Comparison of ENCODE assay signal across 8 cellular contexts in the genomic region with DNA sequence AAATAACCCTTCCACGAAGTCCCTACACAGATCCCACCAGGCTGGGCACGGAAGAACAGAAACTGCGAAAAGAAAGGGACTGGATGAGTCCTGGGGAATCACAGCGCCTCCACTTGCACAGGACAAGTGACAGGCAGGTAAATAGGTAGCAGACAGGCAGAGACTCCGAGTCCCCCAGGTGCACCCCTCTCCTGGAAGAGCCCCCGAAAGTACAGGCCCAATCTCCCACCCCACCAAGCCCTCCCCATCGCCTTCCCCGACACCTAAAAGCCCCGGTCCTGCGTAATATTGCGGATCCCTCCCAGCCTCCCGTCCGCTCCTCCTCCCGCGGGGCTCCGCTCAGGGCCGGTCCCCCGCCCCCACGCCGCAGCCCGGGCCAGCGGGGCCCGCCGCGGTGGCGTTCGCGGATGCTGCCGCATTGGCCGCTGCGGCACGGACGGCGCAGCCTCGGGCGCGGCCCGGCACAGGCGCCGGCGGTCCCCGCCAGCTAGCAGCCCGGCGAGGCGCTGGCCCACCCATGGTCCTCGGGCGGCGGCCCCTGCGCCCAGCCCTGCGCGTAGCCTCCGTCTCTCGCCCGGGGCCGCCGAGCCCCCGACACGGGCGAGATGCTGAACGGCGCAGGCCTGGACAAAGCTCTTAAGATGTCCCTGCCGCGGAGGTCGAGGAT. TPM values are rescaled to one million over a fixed set of nuclear protein-coding genes. Genes with fewer than 3 reads are reported as not detected.
DNase-seq lines count a peak whose midpoint lies in the region; ATAC-seq, FAIRE-seq and TF ChIP-seq lines count a peak whose summit lies in the region.

TSS of gene ATP8A2 (plus strand) at position 367 of the 667 bp plus-strand sequence. CDS start at position 606, 239 bp downstream.

- H3K4me3 ChIP-seq in breast epithelium = peak within 1 kb of the TSS; percentile 12 to 59 (median 45)
- H3K4me3 ChIP-seq in adrenal gland = peak within 1 kb of the TSS in 2 of 4 donors; percentile 26 to 68
- H3K4me3 ChIP-seq in upper lobe of left lung = peak within 1 kb of the TSS in 3 of 4 donors; percentile 31 to 44 (median 34)
- peak within 1 kb of the TSS in 1 of 2 donors; percentile 45 for H3K4me3 ChIP-seq in small intestine (ENCODE audit: low read depth in 1 of 2, low read length in 2 of 2)

- H3K27me3 ChIP-seq in breast epithelium (peaks cover 0 to 48% of the 10 kb centered on the region in 2 donors), adrenal gland (peaks cover 7% of the 10 kb centered on the region), layer of hippocampus (ENCODE audit: control insufficient read depth, insufficient read depth, low read length) (peaks cover 4% of the 10 kb centered on the region), upper lobe of left lung (peaks cover 0 to 23% (median 13%) of the 10 kb centered on the region in 4 donors), small intestine (ENCODE audit: control insufficient read depth in 2 of 2, insufficient read depth in 2 of 2, low read length in 2 of 2) (peaks cover 9 to 17% of the 10 kb centered on the region in 2 donors)

- H3K4me1 ChIP-seq in breast epithelium (no peaks in the 10 kb centered on the region), adrenal gland (replicated peaks in 1 of 2) (peaks cover 0 to 7% of the 10 kb centered on the region in 2 donors), upper lobe of left lung (peaks cover 0 to 15% (median 10%) of the 10 kb centered on the region in 4 donors), small intestine (ENCODE audit: control insufficient read depth in 2 of 2, insufficient read depth in 1 of 2, low read depth in 1 of 2, low read length in 1 of 2) (no peaks in the 10 kb centered on the region)

- BruUV-seq in MCF 10A (replicated peaks; lab: Mats Ljungman, UMichigan) = no TSS peak

- H3K36me3 Mint-ChIP-seq in MCF 10A (ENCODE audit: insufficient read depth, unreplicated experiment) = no peaks in the 10 kb centered on the region

- no peaks in the 10 kb centered on the region for H3K9me3 Mint-ChIP-seq in MCF 10A (ENCODE audit: unreplicated experiment)

- FAIRE-seq in small intestine (lab: Jason Lieb, UNC) = no peak

- TF ChIP-seq CTCF in breast epithelium (IDR thresholded peaks at IDR 0.05) = no peak
- no peak for TF ChIP-seq CTCF in MCF 10A (IDR thresholded peaks at IDR 0.05; ENCODE audit: unreplicated experiment)
- TF ChIP-seq CTCF in adrenal gland (IDR thresholded peaks at IDR 0.05) = no peak
- no peak for TF ChIP-seq CTCF in upper lobe of left lung (IDR thresholded peaks at IDR 0.05)

- H3K4me3 Mint-ChIP-seq in MCF 10A (ENCODE audit: unreplicated experiment) = no peak within 1 kb of the TSS

- H3K9me3 ChIP-seq in breast epithelium (no peaks in the 10 kb centered on the region), adrenal gland (replicated peaks in 1 of 3) (no peaks in the 10 kb centered on the region), upper lobe of left lung (no peaks in the 10 kb centered on the region), small intestine (ENCODE audit: control insufficient read depth, low read depth) (no peaks in the 10 kb centered on the region)

- intact Hi-C loops in breast epithelium (cut with DNase I; ENCODE audit: low total_unique reads) = no loop called here
- intact Hi-C loops in MCF 10A (cut with micrococcal nuclease) = no loop called here
- intact Hi-C loops in adrenal gland (cut with DNase I) = no loop called here

- 1 to 5% (median 2%) methylated on average over 12 to 64 of the region's 64 CpGs for WGBS in adrenal gland, 4 donors
- WGBS in upper lobe of left lung, 2 donors = 5 to 8% methylated on average over 29 to 32 of the region's 64 CpGs
- 2 to 3% (median 2%) methylated on average over 28 to 64 of the region's 64 CpGs for WGBS in small intestine, 3 donors

- no peak for DNase-seq in breast epithelium (ENCODE audit: low spot score in 2 of 2)
- no peak for DNase-seq in MCF 10A (ENCODE audit: unreplicated experiment)
- DNase-seq in adrenal gland = peak in 5 of 7 donors; percentile 23 to 42 (median 26)
- no peak for DNase-seq in upper lobe of left lung
- DNase-seq in small intestine = no peak
- no peak for DNase-seq in T-helper 9 cell
- no peak for DNase-seq in AG08395 (ENCODE audit: low spot score)

- POLR2A ChIA-PET in MCF 10A (lab: Yijun Ruan, JAX) = no interaction called here

- no peaks in the 10 kb centered on the region for H3K4me1 Mint-ChIP-seq in MCF 10A (ENCODE audit: insufficient read depth, unreplicated experiment)

- CTCF ChIA-PET in MCF 10A (lab: Yijun Ruan, JAX) = interaction anchor here (0.6 kb wide), 1 partner anchor 292 kb away, joined by 3 read pairs; no protein-coding TSS in a partner anchor

- no peak for TF ChIP-seq POLR2A in breast epithelium (IDR thresholded peaks at IDR 0.05)
- TF ChIP-seq POLR2A in adrenal gland (IDR thresholded peaks at IDR 0.05) = no peak
- TF ChIP-seq POLR2A in upper lobe of left lung (IDR thresholded peaks at IDR 0.05) = no peak

- H3K36me3 ChIP-seq in breast epithelium (no peaks in the 10 kb centered on the region), adrenal gland (replicated peaks in 1 of 2) (no peaks in the 10 kb centered on the region), upper lobe of left lung (no peaks in the 10 kb centered on the region), small intestine (ENCODE audit: control insufficient read depth in 2 of 2, insufficient read depth in 2 of 2, low read length in 2 of 2) (no peaks in the 10 kb centered on the region)

- ATAC-seq in upper lobe of left lung (ENCODE audit: low FRiP score in 2 of 2) = no peak

- peaks cover 47% of the 10 kb centered on the region for H3K27me3 Mint-ChIP-seq in MCF 10A (ENCODE audit: insufficient read depth, unreplicated experiment)

- no peak for TF ChIP-seq EP300 in upper lobe of left lung (IDR thresholded peaks at IDR 0.05)

- no peak within 1 kb of the TSS for H3K27ac ChIP-seq in breast epithelium
- peak within 1 kb of the TSS in 1 of 5 donors; percentile 65 for H3K27ac ChIP-seq in adrenal gland
- peak within 1 kb of the TSS; percentile 52 for H3K27ac ChIP-seq in layer of hippocampus (ENCODE audit: low read depth, low read length)
- H3K27ac ChIP-seq in upper lobe of left lung = no peak within 1 kb of the TSS
- H3K27ac ChIP-seq in small intestine (ENCODE audit: low read depth in 1 of 2, low read length in 1 of 2) = no peak within 1 kb of the TSS

- no peak within 1 kb of the TSS for H3K27ac Mint-ChIP-seq in MCF 10A (ENCODE audit: low read depth, unreplicated experiment)

RNA-seq across cellular contexts. Expression of gene ATP8A2, which starts in this region (rescaled TPM):
- total RNA-seq in breast epithelium (1 to 10 TPM in 1 of 3 donors, under 1 TPM in 2; under 0.01 to 1.0 (median under 0.01) TPM), MCF 10A (2022) (0.26 and 0.34 TPM in 2 replicates), adrenal gland (10 to 100 TPM in 3 of 8 donors, 1 to 10 TPM in 5; 2.7 to 14.0 (median 5.2) TPM), upper lobe of left lung (1 to 10 TPM in 3 of 6 donors, under 1 TPM in 3; 0.55 to 1.5 (median 0.87) TPM)
- polyA plus RNA-seq in adrenal gland (1 to 10 TPM in 2 of 3 donors, under 1 TPM in 1; 0.77 to 4.3 (median 1.1) TPM), small intestine (under 1 TPM in 1 of 3 donors, not detected in 2; 0.79 TPM)

Comparison
In these comparisons a context has a peak if more than half of its experiments do, and no peak if none do; other contexts are left out.
1. DNase-seq: peak in adrenal gland (5 of 7); none in breast epithelium (0 of 2), MCF 10A (single experiment), upper lobe of left lung (0 of 2), small intestine (single experiment), T-helper 9 cell (single experiment) and AG08395 (single experiment).